ENCODE assay signal across 8 cellular contexts in the genomic region with DNA sequence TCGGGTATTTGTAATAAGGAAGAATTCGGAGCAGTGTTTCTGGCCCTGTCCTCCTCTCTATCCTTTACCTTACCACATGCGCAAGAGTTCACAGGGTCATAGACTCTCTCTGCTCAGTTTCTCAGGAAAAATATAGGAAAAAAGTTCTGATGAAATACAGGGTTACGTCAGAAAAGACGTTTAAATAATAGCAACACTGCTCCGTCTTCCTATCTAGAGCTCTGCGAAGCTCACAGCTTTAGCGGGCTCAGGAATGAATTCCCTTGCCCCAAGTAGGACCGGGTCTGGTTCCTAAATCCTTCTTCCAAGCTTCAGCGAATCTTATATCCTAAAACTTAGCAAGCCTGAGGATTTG. TPM values are rescaled to one million over a fixed set of nuclear protein-coding genes. Genes with fewer than 3 reads are reported as not detected.
DNase-seq lines count a peak whose midpoint lies in the region; ATAC-seq and TF ChIP-seq lines count a peak whose summit lies in the region.

No MANE protein-coding gene starts in this region.

- peaks cover 20% of the 10 kb centered on the region for H3K79me1 ChIP-seq in mesenchymal stem cell (replicated peaks; ENCODE audit: low read length, poor library complexity, severe bottlenecking)

- H3K4me1 ChIP-seq in right atrium auricular region (peaks cover 0 to 41% of the 10 kb centered on the region in 2 donors), mesenchymal stem cell (ENCODE audit: control insufficient read depth, insufficient read depth, low read depth, low read length) (peaks cover 2% of the 10 kb centered on the region), vagina (peaks cover 49% of the 10 kb centered on the region)

- in situ Hi-C loops in astrocyte of the spinal cord (cut with HindIII; ENCODE audit: low sequenced_read_pairs), result no loop called here

- H2BK12ac ChIP-seq in mesenchymal stem cell (ENCODE audit: low read length in 2 of 2), result no peak overlapping the region

- H3K27ac ChIP-seq in right atrium auricular region, result peak overlapping the region; percentile 89 to 95
- peak overlapping the region; percentile 22 for H3K27ac ChIP-seq in mesenchymal stem cell (ENCODE audit: low read length, poor library complexity, severe bottlenecking)
- H3K27ac ChIP-seq in vagina, result peak overlapping the region; percentile 90

- no peak for TF ChIP-seq POLR2A in vagina (IDR thresholded peaks at IDR 0.05)

- H3K23ac ChIP-seq in mesenchymal stem cell (ENCODE audit: low read length in 2 of 2), result no peak overlapping the region

- no peak overlapping the region for H2BK15ac ChIP-seq in mesenchymal stem cell (ENCODE audit: low read depth, poor library complexity, severe bottlenecking)

- H3K4me2 ChIP-seq in mesenchymal stem cell (ENCODE audit: low read length, poor library complexity, severe bottlenecking), result peak overlapping the region; percentile 88

- intact Hi-C loops in Right ventricle myocardium superior (cut with DNase I), result no loop called here
- intact Hi-C loops in vagina (cut with DNase I), result no loop called here

- ATAC-seq in Right ventricle myocardium superior (ENCODE audit: poor library complexity), result no peak
- ATAC-seq in GM19035 (IDR thresholded peaks at IDR 0.05; ENCODE audit: unreplicated experiment), result no peak
- no peak for ATAC-seq in GM21381 (IDR thresholded peaks at IDR 0.05; ENCODE audit: unreplicated experiment)
- ATAC-seq in GM18502 (IDR thresholded peaks at IDR 0.05; ENCODE audit: poor library complexity, unreplicated experiment), result no peak

- no peak overlapping the region for H2BK5ac ChIP-seq in mesenchymal stem cell (ENCODE audit: low read depth, low read length, poor library complexity, severe bottlenecking)

- no peak overlapping the region for H4K91ac ChIP-seq in mesenchymal stem cell (ENCODE audit: low read length)

- H3K36me3 ChIP-seq in right atrium auricular region (peaks cover 8% of the 10 kb centered on the region), mesenchymal stem cell (ENCODE audit: control insufficient read depth in 1 of 2, insufficient read depth in 2 of 2, low read depth in 1 of 2, low read length in 2 of 2) (peaks cover 5 to 41% of the 10 kb centered on the region in 2 experiments), vagina (peaks cover 0 to 31% of the 10 kb centered on the region in 2 donors)

- H3K4ac ChIP-seq in mesenchymal stem cell (ENCODE audit: low read depth in 1 of 2, low read length in 2 of 2), result peak overlapping the region; percentile 29 to 66

- H2BK120ac ChIP-seq in mesenchymal stem cell (ENCODE audit: low read depth, low read length), result no peak overlapping the region

- H4K8ac ChIP-seq in mesenchymal stem cell (ENCODE audit: low read length), result peak overlapping the region; percentile 97

- TF ChIP-seq CTCF in right atrium auricular region (IDR thresholded peaks at IDR 0.05) (no peak), astrocyte of the spinal cord (IDR thresholded peaks at IDR 0.05; ENCODE audit: low read depth, low read length) (no peak), vagina (IDR thresholded peaks at IDR 0.05) (no peak)

- 0% methylated on average over 9 of the region's 10 CpGs for WGBS in mesenchymal stem cell

- peak overlapping the region in 1 of 2 experiments; percentile 77 for H3K18ac ChIP-seq in mesenchymal stem cell (ENCODE audit: low read depth in 1 of 2, low read length in 2 of 2)

- no peak overlapping the region for H3K14ac ChIP-seq in mesenchymal stem cell (ENCODE audit: low read length in 2 of 2)

- peak overlapping the region; percentile 99 for H3K9ac ChIP-seq in mesenchymal stem cell (ENCODE audit: low read length)

- H3K9me3 ChIP-seq in right atrium auricular region (no peaks in the 10 kb centered on the region), mesenchymal stem cell (ENCODE audit: control insufficient read depth, low read length) (no peaks in the 10 kb centered on the region), vagina (no peaks in the 10 kb centered on the region)

- DNase-seq in right atrium auricular region (ENCODE audit: low spot score), result no peak
- DNase-seq in Right ventricle myocardium superior, result no peak
- DNase-seq in astrocyte of the spinal cord (ENCODE audit: low read depth, low spot score), result no peak
- no peak for DNase-seq in mesenchymal stem cell
- no peak for DNase-seq in vagina (ENCODE audit: extremely low spot score in 2 of 2)

- no peaks in the 10 kb centered on the region for H3K27me3 ChIP-seq in right atrium auricular region
- no peaks in the 10 kb centered on the region for H3K27me3 ChIP-seq in mesenchymal stem cell (ENCODE audit: control insufficient read depth in 1 of 2, insufficient read depth in 1 of 2, low read length in 2 of 2)
- no peaks in the 10 kb centered on the region for H3K27me3 ChIP-seq in vagina

- H2AK5ac ChIP-seq in mesenchymal stem cell (ENCODE audit: low read length, severe bottlenecking), result no peak overlapping the region

- peak overlapping the region; percentile 76 to 85 for H3K4me3 ChIP-seq in right atrium auricular region
- peak overlapping the region; percentile 97 for H3K4me3 ChIP-seq in astrocyte of the spinal cord (ENCODE audit: low read depth, low read length)
- peak overlapping the region; percentile 89 to 97 for H3K4me3 ChIP-seq in mesenchymal stem cell (ENCODE audit: insufficient read depth in 1 of 2, low read depth in 1 of 2, low read length in 2 of 2)
- H3K4me3 ChIP-seq in vagina, result peak overlapping the region; percentile 58 to 80

- peak overlapping the region; percentile 94 for H2AFZ ChIP-seq in mesenchymal stem cell (ENCODE audit: low read depth, low read length)

RNA-seq across cellular contexts. Expression of a gene that starts 0.4 kb away (rescaled TPM):
- total RNA-seq in right atrium auricular region, result 10 to 100 TPM; 36.6 to 41.8 TPM
- 24.3 TPM for total RNA-seq in Right ventricle myocardium superior
- 60.6 TPM for polyA plus RNA-seq in mesenchymal stem cell (2013, experiment 1 of 2)
- polyA plus RNA-seq in mesenchymal stem cell (2013, experiment 2 of 2), result 60.3 TPM
- 42.2 TPM for total RNA-seq in vagina

RNA-seq across cellular contexts. Expression of a gene that starts 0.5 kb away (rescaled TPM):
- 10 to 100 TPM; 16.3 to 20.6 TPM for total RNA-seq in right atrium auricular region
- 18.1 TPM for total RNA-seq in Right ventricle myocardium superior
- 5.0 TPM for polyA plus RNA-seq in mesenchymal stem cell (2013, experiment 1 of 2)
- 5.5 TPM for polyA plus RNA-seq in mesenchymal stem cell (2013, experiment 2 of 2)
- 29.0 TPM for total RNA-seq in vagina

Comparison
In these comparisons a context has a peak if more than half of its experiments do, and no peak if none do; other contexts are left out.
1. H3K27ac ChIP-seq: peak in every context shown above with its lines; median percentile 92 in right atrium auricular region; 90 in vagina; 22 in mesenchymal stem cell.